Comparison of ENCODE assay signal across 7 cellular contexts in genomic region chr2:85728342-85728741, GRCh38. TPM values are rescaled to one million over a fixed set of nuclear protein-coding genes. Genes with fewer than 3 reads are reported as not detected.
"Had no signal": no experiment of that assay in that cellular context is flagged by ENCODE, and none has a peak within 500 bp of the region (broad histone marks: within the 10 kb centered on the region; RNA-seq: fewer than 3 reads in every experiment).

No MANE protein-coding gene starts in this region.

- H3K27me3 ChIP-seq: esophagus muscularis mucosa, neutrophil had no signal

- H3K4me3 ChIP-seq: esophagus muscularis mucosa had no signal

- H3K9me3 ChIP-seq: esophagus muscularis mucosa, neutrophil, spleen had no signal

- H3K27ac ChIP-seq: neutrophil, SK-N-MC had no signal

- H3K36me3 ChIP-seq: esophagus muscularis mucosa, neutrophil, spleen, WERI-Rb-1 had no signal

RNA-seq across cellular contexts. Expression of gene ATOH8, which starts 25.4 kb away (rescaled TPM):
- total RNA-seq: activated naive CD4-positive, alpha-beta T cell treated with anti-CD3 and anti-CD28 coated beads, Interleukin-2, amount 50 U/mL, for 72 hours had no signal

RNA-seq across cellular contexts. Expression of gene GNLY, which starts 34.2 kb away (rescaled TPM):
- total RNA-seq: temporal lobe had no signal
